Comparison of ENCODE assay signal across 13 cellular contexts in the genomic region with DNA sequence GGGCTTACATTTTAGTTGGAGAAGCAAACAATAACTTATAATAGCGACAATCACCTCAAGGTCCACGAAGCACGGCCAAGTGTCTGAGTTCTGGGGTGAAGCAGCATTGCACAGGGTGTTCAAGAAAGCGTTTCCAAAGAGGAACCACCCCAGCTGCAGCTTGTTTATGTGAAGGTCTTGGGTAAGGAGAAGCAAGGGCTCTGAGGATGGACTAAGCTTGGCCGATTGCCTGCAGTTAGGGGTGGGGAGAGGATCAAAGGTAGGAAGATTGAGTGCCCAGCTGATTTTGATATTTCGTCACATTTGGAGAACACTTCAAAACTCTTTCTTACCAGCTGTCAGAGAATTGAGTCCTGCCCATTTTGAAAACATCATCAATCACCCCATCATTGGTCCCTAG.
"Had no signal": no experiment of that assay in that cellular context is flagged by ENCODE, and none has a peak within 500 bp of the region (broad histone marks: within the 10 kb centered on the region; RNA-seq: fewer than 3 reads in every experiment).

No MANE protein-coding gene starts in this region.

- DNase-seq: activated CD4-positive, alpha-beta T cell treated with anti-CD3 and anti-CD28 coated beads, Interleukin-2, amount 50 U/mL, for 4 hours; activated CD4-positive, CD25-positive, alpha-beta regulatory T cell treated with anti-CD3 and anti-CD28 coated beads, Interleukin-2, amount 50 U/mL, for 72 hours; activated gamma-delta T cell treated with Interleukin-2 at 50 U/mL for 16 hours; activated T-cell treated with anti-CD3 and anti-CD28 coated beads for 4 hours; adrenal gland; effector CD8-positive, alpha-beta T cell; left ventricle myocardium superior; occipital lobe; posterior cingulate gyrus; sigmoid colon; spleen; stimulated activated CD4-positive, alpha-beta T cell treated with anti-CD3 and anti-CD28 coated beads, Interleukin-4, amount 100 ng/mL, for 4 hours; upper lobe of right lung had no signal
